1 cellular context compared by ENCODE assay signal in genomic region chr6:137794510-137795200, GRCh38.
TF ChIP-seq lines count a peak whose summit lies in the region.

No MANE protein-coding gene starts in this region.

TF ChIP-seq in K562, 482 proteins besides CTCF, POLR2A, EP300 and RAD21 (continued from another document and continues in another):
- TF ChIP-seq ZNF518B (CRISPR knock-in tag; IDR thresholded peaks at IDR 0.05) (no peak), ZBTB9 (CRISPR knock-in tag; IDR thresholded peaks at IDR 0.05) (0 out of 2 replicates have a peak, but pooled peaks have one; percentile 59), MBD2 (IDR thresholded peaks at IDR 0.05; ENCODE audit: borderline replicate concordance, low read depth) (no peak), TCF3 (CRISPR knock-in tag; IDR thresholded peaks at IDR 0.05) (0 out of 2 replicates have a peak, but pooled peaks have one; percentile 16), PHB (CRISPR knock-in tag; IDR thresholded peaks at IDR 0.05) (no peak), GATAD2B (IDR thresholded peaks at IDR 0.05; ENCODE audit: borderline replicate concordance) (no peak), ETV6 (IDR thresholded peaks at IDR 0.05; ENCODE audit: borderline replicate concordance in 1 of 2, low read depth in 2 of 2, low read length in 1 of 2) (no peak), ETV6 (CRISPR knock-in tag; IDR thresholded peaks at IDR 0.05; ENCODE audit: borderline replicate concordance) (no peak), NFATC3 (IDR thresholded peaks at IDR 0.05) (no peak), HMBOX1 (IDR thresholded peaks at IDR 0.05) (peak; percentile 53), ELF1 (tag; IDR thresholded peaks at IDR 0.05) (peak; percentile 86), VEZF1 (CRISPR knock-in tag; IDR thresholded peaks at IDR 0.05) (peak; percentile 36; the same call in 1 of the 2 replicates), ILF3 (IDR thresholded peaks at IDR 0.05; ENCODE audit: borderline replicate concordance) (no peak), U2AF2 (optimal IDR thresholded peaks at IDR 0.05; ENCODE audit: low read depth, low read length) (no peak), SMARCC2 (IDR thresholded peaks at IDR 0.05; ENCODE audit: low read depth) (peak; percentile 64), ELK3 (CRISPR knock-in tag; IDR thresholded peaks at IDR 0.05) (0 out of 2 replicates have a peak, but pooled peaks have one; percentile 59), L3MBTL2 (IDR thresholded peaks at IDR 0.05) (peak; percentile 37; the same call in 1 of the 2 replicates), NR2C2 (CRISPR knock-in tag; IDR thresholded peaks at IDR 0.05) (no peak), NR2C2 (tag; IDR thresholded peaks at IDR 0.05) (peak; percentile 63), BHLHE40 (IDR thresholded peaks at IDR 0.05; ENCODE audit: low read length) (no peak), LEF1 (IDR thresholded peaks at IDR 0.05) (peak; percentile 45; the same call in 1 of the 2 replicates), CEBPG (CRISPR knock-in tag; IDR thresholded peaks at IDR 0.05) (no peak), CEBPG (tag; conservative IDR thresholded peaks at IDR 0.05 in 1 of 2, IDR thresholded peaks at IDR 0.05 in 1 of 2) (no peak), NEUROD1 (IDR thresholded peaks at IDR 0.05; ENCODE audit: borderline replicate concordance, low read depth, low read length, partially characterized antibody) (peak; percentile 21), TCFL5 (CRISPR knock-in tag; conservative IDR thresholded peaks at IDR 0.05) (0 out of 2 replicates have a peak, but pooled peaks have one; percentile 29), HCFC1 (IDR thresholded peaks at IDR 0.05; ENCODE audit: low read depth, low read length) (no peak), XRCC5 (IDR thresholded peaks at IDR 0.05; ENCODE audit: low read depth, low read length) (no peak), RFX1 (IDR thresholded peaks at IDR 0.05) (no peak), ZNF740 (CRISPR knock-in tag; IDR thresholded peaks at IDR 0.05) (no peak), ZNF740 (tag; IDR thresholded peaks at IDR 0.05) (0 out of 4 replicates have a peak, but pooled peaks of 1 of the 2 experiments have one; percentile 64), MCM2 (IDR thresholded peaks at IDR 0.05; ENCODE audit: low read depth) (no peak), MEIS2 (IDR thresholded peaks at IDR 0.05; ENCODE audit: partially characterized antibody) (peak; percentile 6), RAD51 (IDR thresholded peaks at IDR 0.05; ENCODE audit: borderline replicate concordance, low read depth) (no peak), ZNF639 (CRISPR knock-in tag; conservative IDR thresholded peaks at IDR 0.05 in 1 of 2, IDR thresholded peaks at IDR 0.05 in 1 of 2) (peak in 1 of 2 experiments; percentile 58; a peak in 1 of 4 replicates), ZNF174 (CRISPR knock-in tag; IDR thresholded peaks at IDR 0.05) (no peak), ETV1 (tag; conservative IDR thresholded peaks at IDR 0.05; ENCODE audit: low read depth) (peak; percentile 34; the same call in 1 of the 2 replicates), SOX6 (IDR thresholded peaks at IDR 0.05) (peak; percentile 72), ELF2 (CRISPR knock-in tag; IDR thresholded peaks at IDR 0.05) (0 out of 2 replicates have a peak, but pooled peaks have one; percentile 64), MAFG (tag; conservative IDR thresholded peaks at IDR 0.05) (no peak), ZNF75A (CRISPR knock-in tag; IDR thresholded peaks at IDR 0.05) (0 out of 2 replicates have a peak, but pooled peaks have one; percentile 14), EP400 (IDR thresholded peaks at IDR 0.05) (peak; percentile 47), FOXJ2 (tag; IDR thresholded peaks at IDR 0.05) (no peak), CHD4 (IDR thresholded peaks at IDR 0.05; ENCODE audit: insufficient read depth, insufficient replicate concordance, low read depth, low read length, poor library complexity, severe bottlenecking) (peak; percentile 57), ZNF263 (CRISPR knock-in tag; IDR thresholded peaks at IDR 0.05; ENCODE audit: borderline replicate concordance) (no peak), ZNF644 (tag; IDR thresholded peaks at IDR 0.05; ENCODE audit: low read depth) (peak; percentile 40), TEAD4 (IDR thresholded peaks at IDR 0.05; ENCODE audit: low read length) (peak; percentile 50; the same call in 1 of the 2 replicates), TEAD4 (CRISPR knock-in tag; IDR thresholded peaks at IDR 0.05; ENCODE audit: borderline replicate concordance) (no peak), E4F1 (CRISPR knock-in tag; IDR thresholded peaks at IDR 0.05; ENCODE audit: borderline replicate concordance) (no peak), ZBTB11 (CRISPR knock-in tag; IDR thresholded peaks at IDR 0.05) (peak in 1 of 3 experiments; percentile 59; a peak in 1 of 6 replicates), ETV5 (CRISPR knock-in tag; IDR thresholded peaks at IDR 0.05; ENCODE audit: low read depth) (0 out of 2 replicates have a peak, but pooled peaks have one; percentile 48)
